In genomic region chr7:103325744-103326143, GRCh38 we compare ENCODE assay signal across 16 cellular contexts. TPM values are rescaled to one million over a fixed set of nuclear protein-coding genes. Genes with fewer than 3 reads are reported as not detected.
A peak's percentile ranks its signal among the peaks of the same experiment; 100 is the strongest.
DNase-seq lines count a peak whose midpoint lies in the region; TF ChIP-seq lines count a peak whose summit lies in the region.
"Had no signal": no experiment of that assay in that cellular context is flagged by ENCODE, and none has a peak within 500 bp of the region (broad histone marks: within the 10 kb centered on the region; RNA-seq: fewer than 3 reads in every experiment).

No MANE protein-coding gene starts in this region.

- no peak overlapping the region for H3K27ac ChIP-seq in breast epithelium
- no peak overlapping the region for H3K27ac ChIP-seq in Peyer's patch
- H3K27ac ChIP-seq: PC-9 had no signal

- TF ChIP-seq CTCF in MCF 10A (IDR thresholded peaks at IDR 0.05; ENCODE audit: unreplicated experiment) (no peak), breast epithelium (IDR thresholded peaks at IDR 0.05) (no peak), Peyer's patch (IDR thresholded peaks at IDR 0.05) (no peak), HFFc6 (IDR thresholded peaks at IDR 0.05) (no peak)

- intact Hi-C loops in activated CD4-positive, alpha-beta memory T cell treated with anti-CD3 and anti-CD28 coated beads for 36 hours (cut with micrococcal nuclease) = loop anchor here (2.0 kb wide), 1 partner anchor 17 kb away; no protein-coding TSS in a partner anchor
- intact Hi-C loops in MCF 10A (cut with micrococcal nuclease) = no loop called here
- intact Hi-C loops in breast epithelium (cut with DNase I; ENCODE audit: low total_unique reads) = no loop called here

- no peaks in the 10 kb centered on the region for H3K9me3 Mint-ChIP-seq in activated CD4-positive, alpha-beta memory T cell treated with anti-CD3 and anti-CD28 coated beads for 36 hours
- H3K9me3 Mint-ChIP-seq in activated CD4-positive, alpha-beta memory T cell treated with anti-CD3 and anti-CD28 coated beads, Interleukin-2, amount 10 ng/mL, durations not matched to agents 7 days and 5 days = no peaks in the 10 kb centered on the region
- H3K9me3 Mint-ChIP-seq in MCF 10A (ENCODE audit: unreplicated experiment) (no peaks in the 10 kb centered on the region), HFFc6 (no peaks in the 10 kb centered on the region)
- H3K9me3 Mint-ChIP-seq in activated naive CD8-positive, alpha-beta T cell (ENCODE audit: low read depth) = no peaks in the 10 kb centered on the region
- H3K9me3 Mint-ChIP-seq in stimulated activated naive CD8-positive, alpha-beta T cell treated with anti-CD3 and anti-CD28 coated beads, Interleukin-15, Interleukin-2, amounts not matched to agents 100 ng/mL and 50 ng/mL, for 24 hours = no peaks in the 10 kb centered on the region

- no TSS peak for BruUV-seq in MCF 10A (replicated peaks; lab: Mats Ljungman, UMichigan)

- DNase-seq in activated CD4-positive, alpha-beta memory T cell treated with anti-CD3 and anti-CD28 coated beads for 36 hours = no peak
- no peak for DNase-seq in activated CD4-positive, alpha-beta memory T cell treated with anti-CD3 and anti-CD28 coated beads, Interleukin-2, amount 10 ng/mL, durations not matched to agents 7 days and 5 days
- DNase-seq in MCF 10A (ENCODE audit: unreplicated experiment) = no peak
- no peak for DNase-seq in breast epithelium (ENCODE audit: low spot score in 2 of 2)
- no peak for DNase-seq in Peyer's patch
- DNase-seq in HFFc6 = no peak
- DNase-seq: C1 segment of cervical spinal cord, COR-L47, KBM-7, NCI-H1092 treated with DMSO at 0.1 percent for 48 hours, NCI-H1694, NCI-H510A treated with DMSO at 0.1 percent for 48 hours, NCI-H82, PC-9 had no signal

- H3K27me3 ChIP-seq in breast epithelium = no peaks in the 10 kb centered on the region
- no peaks in the 10 kb centered on the region for H3K27me3 ChIP-seq in Peyer's patch

- no peak for TF ChIP-seq POLR2A in breast epithelium (IDR thresholded peaks at IDR 0.05)
- TF ChIP-seq POLR2A in Peyer's patch (IDR thresholded peaks at IDR 0.05) = no peak

- H3K27me3 Mint-ChIP-seq in activated CD4-positive, alpha-beta memory T cell treated with anti-CD3 and anti-CD28 coated beads for 36 hours = no peaks in the 10 kb centered on the region
- H3K27me3 Mint-ChIP-seq in activated CD4-positive, alpha-beta memory T cell treated with anti-CD3 and anti-CD28 coated beads, Interleukin-2, amount 10 ng/mL, durations not matched to agents 7 days and 5 days = no peaks in the 10 kb centered on the region
- H3K27me3 Mint-ChIP-seq in MCF 10A (ENCODE audit: insufficient read depth, unreplicated experiment) (no peaks in the 10 kb centered on the region), HFFc6 (ENCODE audit: insufficient read depth) (no peaks in the 10 kb centered on the region)
- H3K27me3 Mint-ChIP-seq in activated naive CD8-positive, alpha-beta T cell = no peaks in the 10 kb centered on the region
- H3K27me3 Mint-ChIP-seq in stimulated activated naive CD8-positive, alpha-beta T cell treated with anti-CD3 and anti-CD28 coated beads, Interleukin-15, Interleukin-2, amounts not matched to agents 100 ng/mL and 50 ng/mL, for 24 hours = no peaks in the 10 kb centered on the region

- peaks cover 24% of the 10 kb centered on the region for H3K4me1 Mint-ChIP-seq in activated CD4-positive, alpha-beta memory T cell treated with anti-CD3 and anti-CD28 coated beads for 36 hours (ENCODE audit: low read depth)
- peaks cover 7% of the 10 kb centered on the region for H3K4me1 Mint-ChIP-seq in activated CD4-positive, alpha-beta memory T cell treated with anti-CD3 and anti-CD28 coated beads, Interleukin-2, amount 10 ng/mL, durations not matched to agents 7 days and 5 days
- H3K4me1 Mint-ChIP-seq in MCF 10A (ENCODE audit: insufficient read depth, unreplicated experiment) (no peaks in the 10 kb centered on the region), HFFc6 (ENCODE audit: low read depth) (no peaks in the 10 kb centered on the region)
- peaks cover 22% of the 10 kb centered on the region for H3K4me1 Mint-ChIP-seq in activated naive CD8-positive, alpha-beta T cell (ENCODE audit: low read depth)
- H3K4me1 Mint-ChIP-seq in stimulated activated naive CD8-positive, alpha-beta T cell treated with anti-CD3 and anti-CD28 coated beads, Interleukin-15, Interleukin-2, amounts not matched to agents 100 ng/mL and 50 ng/mL, for 24 hours (ENCODE audit: low read depth) = peaks cover 23% of the 10 kb centered on the region

- H3K4me3 Mint-ChIP-seq in activated CD4-positive, alpha-beta memory T cell treated with anti-CD3 and anti-CD28 coated beads for 36 hours = no peak overlapping the region
- H3K4me3 Mint-ChIP-seq in activated CD4-positive, alpha-beta memory T cell treated with anti-CD3 and anti-CD28 coated beads, Interleukin-2, amount 10 ng/mL, durations not matched to agents 7 days and 5 days = no peak overlapping the region
- H3K4me3 Mint-ChIP-seq in MCF 10A (ENCODE audit: unreplicated experiment) (no peak overlapping the region), HFFc6 (no peak overlapping the region)
- H3K4me3 Mint-ChIP-seq in activated naive CD8-positive, alpha-beta T cell = peak overlapping the region; percentile 30
- H3K4me3 Mint-ChIP-seq in stimulated activated naive CD8-positive, alpha-beta T cell treated with anti-CD3 and anti-CD28 coated beads, Interleukin-15, Interleukin-2, amounts not matched to agents 100 ng/mL and 50 ng/mL, for 24 hours = no peak overlapping the region

- CTCF ChIA-PET in activated CD4-positive, alpha-beta memory T cell treated with anti-CD3 and anti-CD28 coated beads for 36 hours (lab: Charles Lee) = no interaction called here
- CTCF ChIA-PET in activated CD4-positive, alpha-beta memory T cell treated with anti-CD3 and anti-CD28 coated beads, Interleukin-2, amount 10 ng/mL, durations not matched to agents 7 days and 5 days (lab: Charles Lee) = interaction anchor here (1.9 kb wide), 1 partner anchor 17 kb away, joined by 4 read pairs; no protein-coding TSS in a partner anchor
- CTCF ChIA-PET in MCF 10A (lab: Yijun Ruan, JAX) = interaction anchor here (1.9 kb wide), 1 partner anchor 14 kb away, joined by 7 read pairs; no protein-coding TSS in a partner anchor

- H3K36me3 ChIP-seq in breast epithelium (peaks cover 9% of the 10 kb centered on the region), Peyer's patch (peaks cover 0 to 73% (median 0%) of the 10 kb centered on the region in 3 donors)

- H3K4me1 ChIP-seq in breast epithelium = no peaks in the 10 kb centered on the region
- H3K4me1 ChIP-seq in Peyer's patch = no peaks in the 10 kb centered on the region

- H3K27ac Mint-ChIP-seq in activated CD4-positive, alpha-beta memory T cell treated with anti-CD3 and anti-CD28 coated beads for 36 hours = peak overlapping the region; percentile 79
- no peak overlapping the region for H3K27ac Mint-ChIP-seq in activated CD4-positive, alpha-beta memory T cell treated with anti-CD3 and anti-CD28 coated beads, Interleukin-2, amount 10 ng/mL, durations not matched to agents 7 days and 5 days
- H3K27ac Mint-ChIP-seq in MCF 10A (ENCODE audit: low read depth, unreplicated experiment) (peak overlapping the region; percentile 59), HFFc6 (no peak overlapping the region)
- H3K27ac Mint-ChIP-seq in activated naive CD8-positive, alpha-beta T cell = peak overlapping the region; percentile 82
- H3K27ac Mint-ChIP-seq in stimulated activated naive CD8-positive, alpha-beta T cell treated with anti-CD3 and anti-CD28 coated beads, Interleukin-15, Interleukin-2, amounts not matched to agents 100 ng/mL and 50 ng/mL, for 24 hours = peak overlapping the region; percentile 82

- H3K9me3 ChIP-seq in breast epithelium (no peaks in the 10 kb centered on the region), Peyer's patch (no peaks in the 10 kb centered on the region)

- H3K4me3 ChIP-seq in breast epithelium = no peak overlapping the region
- no peak overlapping the region for H3K4me3 ChIP-seq in Peyer's patch
- H3K4me3 ChIP-seq: PC-9 had no signal

- peaks cover 33% of the 10 kb centered on the region for H3K36me3 Mint-ChIP-seq in activated CD4-positive, alpha-beta memory T cell treated with anti-CD3 and anti-CD28 coated beads for 36 hours
- peaks cover 44% of the 10 kb centered on the region for H3K36me3 Mint-ChIP-seq in activated CD4-positive, alpha-beta memory T cell treated with anti-CD3 and anti-CD28 coated beads, Interleukin-2, amount 10 ng/mL, durations not matched to agents 7 days and 5 days (ENCODE audit: low read depth)
- H3K36me3 Mint-ChIP-seq in MCF 10A (ENCODE audit: insufficient read depth, unreplicated experiment) (peaks cover 71% of the 10 kb centered on the region), HFFc6 (ENCODE audit: low read depth) (peaks cover 14% of the 10 kb centered on the region)
- H3K36me3 Mint-ChIP-seq in activated naive CD8-positive, alpha-beta T cell = no peaks in the 10 kb centered on the region
- H3K36me3 Mint-ChIP-seq in stimulated activated naive CD8-positive, alpha-beta T cell treated with anti-CD3 and anti-CD28 coated beads, Interleukin-15, Interleukin-2, amounts not matched to agents 100 ng/mL and 50 ng/mL, for 24 hours (ENCODE audit: low read depth) = peaks cover 63% of the 10 kb centered on the region

- POLR2A ChIA-PET in activated CD4-positive, alpha-beta memory T cell treated with anti-CD3 and anti-CD28 coated beads for 36 hours (lab: Charles Lee) = interaction anchor here (0.9 to 1.0 kb wide), 2 partner anchors 21 to 27 kb away, joined by 3 to 5 read pairs; no protein-coding TSS in a partner anchor
- POLR2A ChIA-PET in activated CD4-positive, alpha-beta memory T cell treated with anti-CD3 and anti-CD28 coated beads, Interleukin-2, amount 10 ng/mL, durations not matched to agents 7 days and 5 days (lab: Charles Lee) = no interaction called here
- POLR2A ChIA-PET in MCF 10A (lab: Yijun Ruan, JAX) = interaction anchor here (2.2 kb wide), 1 partner anchor 22 kb away, joined by 7 read pairs; the partner anchor contains the start of gene PSMC2

RNA-seq across cellular contexts. Expression of gene DNAJC2, which starts 18.8 kb away (rescaled TPM):
- 10 to 100 TPM; 51.1 to 51.5 TPM for total RNA-seq in activated CD4-positive, alpha-beta memory T cell treated with anti-CD3 and anti-CD28 coated beads for 36 hours
- total RNA-seq in activated CD4-positive, alpha-beta memory T cell treated with anti-CD3 and anti-CD28 coated beads, Interleukin-2, amount 10 ng/mL, durations not matched to agents 7 days and 5 days = 10 to 100 TPM; 24.8 to 26.2 TPM
- total RNA-seq in MCF 10A (2022) = 37.1 and 58.2 TPM in 2 replicates
- total RNA-seq in breast epithelium = 10 to 100 TPM; 12.8 to 26.1 (median 21.3) TPM
- total RNA-seq in Peyer's patch = 10 to 100 TPM; 14.7 to 52.0 (median 20.8) TPM
- 10 to 100 TPM; 23.9 to 28.2 (median 25.5) TPM for total RNA-seq in HFFc6 (2021; fragmentation: NEBNext Ultra II Directional; extraction: Animal tissue kit (Norgen Biotek cat#: 25700))

RNA-seq across cellular contexts. Expression of gene PSMC2, which starts 21.7 kb away (rescaled TPM):
- total RNA-seq in activated CD4-positive, alpha-beta memory T cell treated with anti-CD3 and anti-CD28 coated beads for 36 hours = 100 to 1,000 TPM; 161 to 165 TPM
- total RNA-seq in activated CD4-positive, alpha-beta memory T cell treated with anti-CD3 and anti-CD28 coated beads, Interleukin-2, amount 10 ng/mL, durations not matched to agents 7 days and 5 days = 100 to 1,000 TPM; 142 to 149 TPM
- total RNA-seq in MCF 10A (2022) (98.3 and 98.8 TPM in 2 replicates), breast epithelium (100 to 1,000 TPM in 1 of 3 donors, 10 to 100 TPM in 2; 87.5 to 114 (median 93.7) TPM), Peyer's patch (10 to 100 TPM; 40.8 to 81.7 (median 63.3) TPM)
- 100 to 1,000 TPM; 170 to 191 (median 183) TPM for total RNA-seq in HFFc6 (2021; fragmentation: NEBNext Ultra II Directional; extraction: Animal tissue kit (Norgen Biotek cat#: 25700))

RNA-seq across cellular contexts. Expression of gene PMPCB, which starts 28.5 kb away (rescaled TPM):
- 10 to 100 TPM; 81.9 to 85.0 TPM for total RNA-seq in activated CD4-positive, alpha-beta memory T cell treated with anti-CD3 and anti-CD28 coated beads for 36 hours
- 10 to 100 TPM; 63.9 TPM for total RNA-seq in activated CD4-positive, alpha-beta memory T cell treated with anti-CD3 and anti-CD28 coated beads, Interleukin-2, amount 10 ng/mL, durations not matched to agents 7 days and 5 days
- total RNA-seq in MCF 10A (2022) (64.9 and 73.9 TPM in 2 replicates), breast epithelium (10 to 100 TPM; 44.2 to 63.4 (median 58.4) TPM), Peyer's patch (10 to 100 TPM; 35.5 to 48.2 (median 37.7) TPM)
- total RNA-seq in HFFc6 (2021; fragmentation: NEBNext Ultra II Directional; extraction: Animal tissue kit (Norgen Biotek cat#: 25700)) = 10 to 100 TPM; 50.1 to 66.3 (median 57.7) TPM

Comparison
In these comparisons a context has a peak if more than half of its experiments do, and no peak if none do; other contexts are left out.
1. H3K27ac Mint-ChIP-seq: peak in activated CD4-positive, alpha-beta memory T cell treated with anti-CD3 and anti-CD28 coated beads for 36 hours (single experiment), MCF 10A (single experiment), activated naive CD8-positive, alpha-beta T cell (single experiment) and stimulated activated naive CD8-positive, alpha-beta T cell treated with anti-CD3 and anti-CD28 coated beads, Interleukin-15, Interleukin-2, amounts not matched to agents 100 ng/mL and 50 ng/mL, for 24 hours (single experiment); none in activated CD4-positive, alpha-beta memory T cell treated with anti-CD3 and anti-CD28 coated beads, Interleukin-2, amount 10 ng/mL, durations not matched to agents 7 days and 5 days (single experiment) and HFFc6 (single experiment).